ENCODE assay signal across 21 cellular contexts in the genomic region with DNA sequence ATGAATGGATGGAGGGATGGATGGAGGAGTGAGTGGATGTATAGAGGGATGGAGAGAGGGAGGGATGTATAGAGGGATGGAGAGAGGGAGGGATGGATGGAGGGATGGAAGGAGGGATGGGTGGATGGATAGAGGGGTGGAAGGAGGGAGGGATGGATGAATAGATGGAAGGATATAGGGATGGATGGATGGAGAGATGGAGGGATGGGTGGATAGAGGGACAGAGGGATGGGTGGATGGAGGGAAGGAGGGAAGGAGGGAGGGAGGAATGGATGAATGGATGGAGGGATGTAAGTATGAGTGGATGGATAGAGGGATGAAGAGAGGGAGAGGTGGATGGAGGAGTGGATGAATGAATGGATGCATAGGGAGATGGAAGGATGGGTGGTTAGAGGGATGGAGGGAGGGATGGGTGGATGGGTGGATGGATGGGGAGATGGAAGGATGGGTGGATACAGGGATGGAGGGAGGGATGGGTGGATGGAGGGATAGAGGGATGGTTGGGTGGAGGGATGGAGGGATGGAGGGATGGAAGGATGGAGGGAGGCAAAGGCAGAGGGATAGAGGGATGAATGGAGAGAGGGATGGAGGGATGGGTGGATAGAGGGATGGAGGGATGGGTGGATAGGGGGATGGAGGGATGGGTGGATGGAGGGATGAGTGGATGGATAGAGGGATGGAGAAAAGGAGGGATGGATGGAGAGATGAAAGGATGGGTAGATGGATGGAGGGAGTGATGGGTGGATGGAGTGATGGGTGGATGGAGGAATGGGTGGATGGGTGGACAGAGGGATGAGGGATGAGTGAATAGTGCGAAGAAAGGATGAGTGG.
DNase-seq lines count a peak whose midpoint lies in the region; ATAC-seq, FAIRE-seq and TF ChIP-seq lines count a peak whose summit lies in the region.
"Had no signal": no experiment of that assay in that cellular context is flagged by ENCODE, and none has a peak within 500 bp of the region (broad histone marks: within the 10 kb centered on the region; RNA-seq: fewer than 3 reads in every experiment).

No MANE protein-coding gene starts in this region.

- no peaks in the 10 kb centered on the region for H3K9me2 ChIP-seq in Loucy (replicated peaks; ENCODE audit: low read depth, low read length)

- peaks cover 12% of the 10 kb centered on the region; the same call in 1 of the 2 replicates for H3K23me2 ChIP-seq in H1 (ENCODE audit: low read depth, low read length)
- no peaks in the 10 kb centered on the region for H3K23me2 ChIP-seq in H9 (ENCODE audit: insufficient read length, low read depth, low read length, poor library complexity, severe bottlenecking)

- no peak overlapping the region; the same call in 1 of the 2 replicates for H2BK12ac ChIP-seq in H1 (ENCODE audit: low read depth, low read length)
- no peak overlapping the region for H2BK12ac ChIP-seq in H9 (ENCODE audit: insufficient read length, low read depth, low read length)

- H4K20me1 ChIP-seq in Loucy (ENCODE audit: insufficient read depth, low read length, poor library complexity, severe bottlenecking) (no peaks in the 10 kb centered on the region), H1 (replicated peaks in 1 of 2; ENCODE audit: control insufficient read depth in 1 of 2, insufficient read depth in 2 of 2, low read length in 2 of 2) (no peaks in the 10 kb centered on the region), H9 (ENCODE audit: control insufficient read depth, insufficient read depth, insufficient read length) (no peaks in the 10 kb centered on the region)

- H3K4me3 Mint-ChIP-seq in activated naive CD4-positive, alpha-beta T cell treated with anti-CD3 and anti-CD28 coated beads, Interleukin-2, amount 50 U/mL, for 24 hours, result no peak overlapping the region
- H3K4me3 Mint-ChIP-seq in activated naive CD4-positive, alpha-beta T cell treated with anti-CD3 and anti-CD28 coated beads for 36 hours, result no peak overlapping the region
- no peak overlapping the region; a peak in 2 of 5 replicates for H3K4me3 Mint-ChIP-seq in H9

- H3K23ac ChIP-seq in H1 (ENCODE audit: insufficient read length) (no peak overlapping the region), H9 (ENCODE audit: insufficient read length, low read depth, low read length) (no peak overlapping the region)

- no peak overlapping the region for H3T11ph ChIP-seq in H9 (ENCODE audit: low read length)

- no peaks in the 10 kb centered on the region for H3K79me1 ChIP-seq in H1 (ENCODE audit: low read depth, low read length)
- H3K79me1 ChIP-seq in H9 (ENCODE audit: insufficient read depth, low read depth, low read length, poor library complexity, severe bottlenecking), result no peaks in the 10 kb centered on the region

- ATAC-seq in HG03521 (IDR thresholded peaks at IDR 0.05; ENCODE audit: unreplicated experiment), result no peak
- ATAC-seq: A549; CD8-positive, alpha-beta T cell; GM12878; K562 had no signal

- H4K91ac ChIP-seq in H1 (replicated peaks; ENCODE audit: insufficient read length, low read length), result no peak overlapping the region
- H4K91ac ChIP-seq in H9 (ENCODE audit: insufficient read length, low read depth, low read length), result no peak overlapping the region

- no peak for FAIRE-seq in H1 (lab: Jason Lieb, UNC)
- FAIRE-seq: A549, GM12878, HTR-8/SVneo, K562 had no signal

- no peaks in the 10 kb centered on the region for H3K27me3 Mint-ChIP-seq in activated naive CD4-positive, alpha-beta T cell treated with anti-CD3 and anti-CD28 coated beads, Interleukin-2, amount 50 U/mL, for 24 hours
- no peaks in the 10 kb centered on the region for H3K27me3 Mint-ChIP-seq in activated naive CD4-positive, alpha-beta T cell treated with anti-CD3 and anti-CD28 coated beads for 36 hours (ENCODE audit: low read depth)
- peaks cover 48% of the 10 kb centered on the region for H3K27me3 Mint-ChIP-seq in H9 (ENCODE audit: low read depth)

- H4K8ac ChIP-seq in H1 (ENCODE audit: extremely low read depth, insufficient read depth, low read length), result no peak overlapping the region
- no peak overlapping the region for H4K8ac ChIP-seq in H9 (replicated peaks; ENCODE audit: insufficient read length, low read depth, low read length)

- no peak for TF ChIP-seq CTCF in Loucy (conservative IDR thresholded peaks at IDR 0.05; ENCODE audit: low read length)
- TF ChIP-seq CTCF in H1 (IDR thresholded peaks at IDR 0.05; ENCODE audit: control extremely low read depth in 1 of 3, insufficient read depth in 1 of 3, low read depth in 1 of 3, low read length in 3 of 3), result no peak
- no peak for TF ChIP-seq CTCF in H9 (conservative IDR thresholded peaks at IDR 0.05)

- no peak for TF ChIP-seq RAD21 in H1 (IDR thresholded peaks at IDR 0.05 in 1 of 2, conservative IDR thresholded peaks at IDR 0.05 in 1 of 2; ENCODE audit: low read depth in 2 of 2, low read length in 2 of 2)

- H3K4me1 ChIP-seq in Loucy (ENCODE audit: insufficient read depth, low read length, poor library complexity, severe bottlenecking) (peaks cover 74% of the 10 kb centered on the region), H1 (replicated peaks in 1 of 4; ENCODE audit: control insufficient read depth in 3 of 4, insufficient read depth in 4 of 4, low read length in 3 of 4) (peaks cover 6 to 16% (median 11%) of the 10 kb centered on the region in 4 experiments), H9 (ENCODE audit: insufficient read depth, low read length) (no peaks in the 10 kb centered on the region; the same call in 1 of the 2 replicates)
- H3K4me1 ChIP-seq: A549, HAP-1 had no signal

- no peak overlapping the region for H2BK5ac ChIP-seq in H1 (ENCODE audit: low read depth, low read length)
- H2BK5ac ChIP-seq in H9 (ENCODE audit: insufficient read length, low read length), result no peak overlapping the region

- H3K79me2 ChIP-seq in Loucy (ENCODE audit: insufficient read depth, low read length) (no peaks in the 10 kb centered on the region), H1 (ENCODE audit: control insufficient read depth in 1 of 2, insufficient read depth in 2 of 2, low read length in 2 of 2) (no peaks in the 10 kb centered on the region), H9 (ENCODE audit: insufficient read depth, low read length) (no peaks in the 10 kb centered on the region)

- H3K4me2 ChIP-seq in Loucy (ENCODE audit: low read depth, low read length, poor library complexity, severe bottlenecking), result peak overlapping the region; percentile 78
- no peak overlapping the region for H3K4me2 ChIP-seq in H1 (ENCODE audit: insufficient read depth in 1 of 2, low read depth in 2 of 2, low read length in 2 of 2)
- no peak overlapping the region for H3K4me2 ChIP-seq in H9 (ENCODE audit: insufficient read depth, insufficient read length, low read length)
- H3K4me2 ChIP-seq: A549 had no signal

- H3K18ac ChIP-seq in H1 (ENCODE audit: extremely low read depth, low read length), result no peak overlapping the region
- no peak overlapping the region for H3K18ac ChIP-seq in H9 (ENCODE audit: insufficient read length, low read depth, low read length)

- H3K27me3 ChIP-seq in Loucy (ENCODE audit: insufficient read depth, low read length, poor library complexity, severe bottlenecking), result no peaks in the 10 kb centered on the region
- peaks cover 0 to 5% (median 0%) of the 10 kb centered on the region in 4 experiments; a peak in 4 of 7 replicates for H3K27me3 ChIP-seq in H1 (replicated peaks in 1 of 4; ENCODE audit: control insufficient read depth in 3 of 4, extremely low read depth in 1 of 4, insufficient read depth in 3 of 4, low read length in 3 of 4)
- no peaks in the 10 kb centered on the region for H3K27me3 ChIP-seq in H9 (ENCODE audit: insufficient read depth, low read length)

- no peak for TF ChIP-seq POLR2A in H1 (IDR thresholded peaks at IDR 0.05; ENCODE audit: control extremely low read depth in 1 of 2, low read depth in 2 of 2, low read length in 2 of 2)

- H3K4me1 Mint-ChIP-seq in activated naive CD4-positive, alpha-beta T cell treated with anti-CD3 and anti-CD28 coated beads, Interleukin-2, amount 50 U/mL, for 24 hours, result peaks cover 54% of the 10 kb centered on the region
- H3K4me1 Mint-ChIP-seq in activated naive CD4-positive, alpha-beta T cell treated with anti-CD3 and anti-CD28 coated beads for 36 hours (ENCODE audit: low read depth), result peaks cover 34% of the 10 kb centered on the region
- H3K4me1 Mint-ChIP-seq in H9, result peaks cover 20 to 39% of the 10 kb centered on the region in 2 experiments

- H3K9ac ChIP-seq in Loucy (ENCODE audit: low read depth, low read length, poor library complexity, severe bottlenecking) (no peak overlapping the region), H1 (replicated peaks in 1 of 4; ENCODE audit: extremely low read depth in 1 of 4, low read depth in 3 of 4, low read length in 3 of 4) (no peak overlapping the region), H9 (ENCODE audit: extremely low read depth, insufficient read length, low read length) (no peak overlapping the region)

- H2AK5ac ChIP-seq in H1 (ENCODE audit: low read depth, low read length) (0 out of 2 replicates have a peak overlapping the region, but pooled peaks have one; percentile 33), H9 (ENCODE audit: insufficient read length, low read length) (no peak overlapping the region)

- POLR2A ChIA-PET in H1 (lab: Charles Lee; ENCODE audit: partially characterized antibody), result no interaction called here

- intact Hi-C loops in activated naive CD4-positive, alpha-beta T cell treated with anti-CD3 and anti-CD28 coated beads for 36 hours (cut with micrococcal nuclease), result no loop called here

- H2BK15ac ChIP-seq in H1 (ENCODE audit: low read length) (no peak overlapping the region), H9 (ENCODE audit: low read depth, low read length) (no peak overlapping the region)

- H3K14ac ChIP-seq in H1 (ENCODE audit: insufficient read length), result no peak overlapping the region
- no peak overlapping the region for H3K14ac ChIP-seq in H9 (ENCODE audit: insufficient read depth, low read length)

- H2BK120ac ChIP-seq in H1 (replicated peaks; ENCODE audit: low read depth, low read length), result no peak overlapping the region
- H2BK120ac ChIP-seq in H9 (ENCODE audit: low read depth, low read length, poor library complexity, severe bottlenecking), result no peak overlapping the region

- DNase-seq in activated naive CD4-positive, alpha-beta T cell treated with anti-CD3 and anti-CD28 coated beads for 36 hours, result no peak
- DNase-seq in H1 (ENCODE audit: low read depth in 1 of 2, low spot score in 2 of 2), result no peak
- no peak for DNase-seq in activated CD4-positive, alpha-beta T cell treated with anti-CD3 and anti-CD28 coated beads for 4 hours
- DNase-seq in H9, result no peak
- DNase-seq: AML-193; Calu3; CD8-positive, alpha-beta T cell; DMS79 treated with DMSO at 0.1 percent for 48 hours; EL; GOT3; IMR-90 had no signal

- H3F3A ChIP-seq in Loucy (ENCODE audit: low read depth), result peaks cover 7% of the 10 kb centered on the region; the same call in 1 of the 2 replicates

- H3K27ac ChIP-seq in H1 (ENCODE audit: low read depth, low read length) (no peak overlapping the region), H9 (ENCODE audit: insufficient read length, low read depth, low read length) (no peak overlapping the region)
- H3K27ac ChIP-seq: 22Rv1, A549, C4-2B had no signal

- no peak for TF ChIP-seq EP300 in H1 (IDR thresholded peaks at IDR 0.05; ENCODE audit: borderline replicate concordance in 1 of 2, low read depth in 2 of 2, low read length in 2 of 2)

- H2BK20ac ChIP-seq in H1 (ENCODE audit: low read length) (no peak overlapping the region), H9 (ENCODE audit: low read depth, low read length, poor library complexity, severe bottlenecking) (no peak overlapping the region)

- no peak overlapping the region for H3K4ac ChIP-seq in H1 (replicated peaks; ENCODE audit: insufficient read length, low read depth, low read length)
- no peak overlapping the region for H3K4ac ChIP-seq in H9 (ENCODE audit: low read depth, low read length)

- H3K27ac Mint-ChIP-seq in activated naive CD4-positive, alpha-beta T cell treated with anti-CD3 and anti-CD28 coated beads, Interleukin-2, amount 50 U/mL, for 24 hours, result peak overlapping the region; percentile 38
- H3K27ac Mint-ChIP-seq in activated naive CD4-positive, alpha-beta T cell treated with anti-CD3 and anti-CD28 coated beads for 36 hours, result no peak overlapping the region
- no peak overlapping the region for H3K27ac Mint-ChIP-seq in H9
- H3K27ac Mint-ChIP-seq: CD8-positive, alpha-beta T cell had no signal

- H3K36me3 Mint-ChIP-seq in activated naive CD4-positive, alpha-beta T cell treated with anti-CD3 and anti-CD28 coated beads, Interleukin-2, amount 50 U/mL, for 24 hours, result no peaks in the 10 kb centered on the region
- no peaks in the 10 kb centered on the region for H3K36me3 Mint-ChIP-seq in activated naive CD4-positive, alpha-beta T cell treated with anti-CD3 and anti-CD28 coated beads for 36 hours (ENCODE audit: low read depth)
- no peaks in the 10 kb centered on the region for H3K36me3 Mint-ChIP-seq in H9 (ENCODE audit: insufficient read depth in 1 of 3, low read depth in 3 of 3)
- H3K36me3 Mint-ChIP-seq: CD8-positive, alpha-beta T cell had no signal

- no peaks in the 10 kb centered on the region for H3K9me3 Mint-ChIP-seq in activated naive CD4-positive, alpha-beta T cell treated with anti-CD3 and anti-CD28 coated beads, Interleukin-2, amount 50 U/mL, for 24 hours
- no peaks in the 10 kb centered on the region for H3K9me3 Mint-ChIP-seq in activated naive CD4-positive, alpha-beta T cell treated with anti-CD3 and anti-CD28 coated beads for 36 hours
- no peaks in the 10 kb centered on the region; a peak in 1 of 5 replicates for H3K9me3 Mint-ChIP-seq in H9
- H3K9me3 Mint-ChIP-seq: CD8-positive, alpha-beta T cell had no signal

- no peaks in the 10 kb centered on the region for H3K36me3 ChIP-seq in Loucy (ENCODE audit: insufficient read depth, low read length)
- no peaks in the 10 kb centered on the region for H3K36me3 ChIP-seq in H1 (ENCODE audit: control insufficient read depth in 2 of 4, insufficient read depth in 4 of 4, low read length in 3 of 4)
- H3K36me3 ChIP-seq: HAP-1 had no signal

- CTCF ChIA-PET in activated naive CD4-positive, alpha-beta T cell treated with anti-CD3 and anti-CD28 coated beads for 36 hours (lab: Charles Lee), result no interaction called here
- CTCF ChIA-PET in H1 (lab: Charles Lee; ENCODE audit: partially characterized antibody), result no interaction called here

- H2AFZ ChIP-seq in Loucy (ENCODE audit: low read length) (no peak overlapping the region), H1 (ENCODE audit: low read length) (no peak overlapping the region), H9 (ENCODE audit: low read length) (no peak overlapping the region)

- WGBS in H1 (ENCODE audit: extremely low coverage in 1 of 2, insufficient coverage in 1 of 2, insufficient read length in 1 of 2, insufficient replicate concordance in 2 of 2, low coverage in 1 of 2, low lambda C conversion rate in 2 of 2, missing lambda C conversion rate in 1 of 2), 2 experiments, result 100% methylated on average over 1 of the region's 1 CpG
- WGBS in H9 (ENCODE audit: extremely low coverage, insufficient read length, low lambda C conversion rate), result 100% methylated on average over 1 of the region's 1 CpG

- H3K4me3 ChIP-seq in Loucy (ENCODE audit: low read length, poor library complexity, severe bottlenecking), result no peak overlapping the region
- H3K4me3 ChIP-seq in H1 (ENCODE audit: extremely low read depth in 1 of 4, insufficient read depth in 2 of 4, low read depth in 3 of 4, low read length in 4 of 4), result no peak overlapping the region
- H3K4me3 ChIP-seq: A549, GM12878, HAP-1, K562 had no signal

- H4K5ac ChIP-seq in H1 (ENCODE audit: insufficient read length, low read depth, low read length) (no peak overlapping the region), H9 (ENCODE audit: insufficient read length, low read depth, low read length) (no peak overlapping the region)

- H3K9me3 ChIP-seq in Loucy (ENCODE audit: insufficient read depth, low read depth, low read length) (no peaks in the 10 kb centered on the region), H1 (ENCODE audit: insufficient read depth in 2 of 2, low read depth in 1 of 2, low read length in 1 of 2) (no peaks in the 10 kb centered on the region), H9 (ENCODE audit: control insufficient read depth, low read depth, low read length) (no peaks in the 10 kb centered on the region)
- H3K9me3 ChIP-seq: A549, HAP-1 had no signal

- H3K56ac ChIP-seq in H1 (replicated peaks; ENCODE audit: insufficient read length, low read depth, low read length) (no peak overlapping the region), H9 (ENCODE audit: insufficient read length, low read depth, low read length) (no peak overlapping the region)
